Comparison of ENCODE assay signal across 1 cellular context in genomic region chr17:81165246-81166032, GRCh38.
TF ChIP-seq lines count a peak whose summit lies in the region.

TSS of gene PVALEF (plus strand) at chr17:81165507. CDS start at chr17:81181227, 15,720 bp downstream.

TF ChIP-seq in HepG2, 621 proteins besides CTCF, POLR2A, EP300 and RAD21 (continued from another document and continues in another):
- TF ChIP-seq ZNF276 (CRISPR knock-in tag; IDR thresholded peaks at IDR 0.05; ENCODE audit: low read depth) = no peak
- TF ChIP-seq ZSCAN20 (CRISPR knock-in tag; IDR thresholded peaks at IDR 0.05; ENCODE audit: borderline replicate concordance) = peak; percentile 66; the same call in 1 of the 2 replicates
- TF ChIP-seq ZNF841 (CRISPR knock-in tag; IDR thresholded peaks at IDR 0.05; ENCODE audit: borderline replicate concordance) = no peak
- TF ChIP-seq TFDP2 (CRISPR knock-in tag; IDR thresholded peaks at IDR 0.05) = peak; percentile 64
- TF ChIP-seq RORA (CRISPR knock-in tag; IDR thresholded peaks at IDR 0.05) = no peak
- no peak for TF ChIP-seq SCMH1 (CRISPR knock-in tag; IDR thresholded peaks at IDR 0.05; ENCODE audit: borderline replicate concordance)
- peak; percentile 92; the same call in 1 of the 2 replicates for TF ChIP-seq SAFB2 (CRISPR knock-in tag; IDR thresholded peaks at IDR 0.05; ENCODE audit: borderline replicate concordance, low read depth)
- TF ChIP-seq ZXDC (CRISPR knock-in tag; IDR thresholded peaks at IDR 0.05) = no peak; the same call in none of the 2 replicates
- peak; percentile 89; the same call in 1 of the 2 replicates for TF ChIP-seq ZFP90 (CRISPR knock-in tag; IDR thresholded peaks at IDR 0.05; ENCODE audit: borderline replicate concordance)
- no peak for TF ChIP-seq ZBTB49 (CRISPR knock-in tag; IDR thresholded peaks at IDR 0.05; ENCODE audit: borderline replicate concordance)
- peak; percentile 98 for TF ChIP-seq ZBTB7B (CRISPR knock-in tag; IDR thresholded peaks at IDR 0.05)
- peak; percentile 62 for TF ChIP-seq KMT2B (CRISPR knock-in tag; IDR thresholded peaks at IDR 0.05)
- TF ChIP-seq MAFK (conservative IDR thresholded peaks at IDR 0.05 in 1 of 2, IDR thresholded peaks at IDR 0.05 in 1 of 2; ENCODE audit: low read length in 2 of 2) = no peak
- peak; percentile 70 for TF ChIP-seq ARID5B (CRISPR knock-in tag; IDR thresholded peaks at IDR 0.05)
- TF ChIP-seq ZNF792 (CRISPR knock-in tag; IDR thresholded peaks at IDR 0.05) = peak; percentile 83
- no peak for TF ChIP-seq PBX3 (CRISPR knock-in tag; IDR thresholded peaks at IDR 0.05; ENCODE audit: borderline replicate concordance)
- peak; percentile 53; the same call in 1 of the 2 replicates for TF ChIP-seq CCDC6 (CRISPR knock-in tag; IDR thresholded peaks at IDR 0.05)
- TF ChIP-seq ZMYM2 (CRISPR knock-in tag; IDR thresholded peaks at IDR 0.05) = no peak
- 0 out of 2 replicates have a peak, but pooled peaks have one; percentile 54 for TF ChIP-seq E2F5 (CRISPR knock-in tag; conservative IDR thresholded peaks at IDR 0.05)
- TF ChIP-seq ZNF253 (CRISPR knock-in tag; IDR thresholded peaks at IDR 0.05; ENCODE audit: borderline replicate concordance) = no peak
- no peak; the same call in 1 of the 2 replicates for TF ChIP-seq ZFP1 (CRISPR knock-in tag; IDR thresholded peaks at IDR 0.05)
- TF ChIP-seq PRPF4 (IDR thresholded peaks at IDR 0.05; ENCODE audit: low read depth, low read length, poor library complexity, severe bottlenecking) = no peak
- peak; percentile 100 for TF ChIP-seq ZNF652 (CRISPR knock-in tag; IDR thresholded peaks at IDR 0.05; ENCODE audit: borderline replicate concordance, low read depth)
- TF ChIP-seq ZNF569 (CRISPR knock-in tag; IDR thresholded peaks at IDR 0.05; ENCODE audit: borderline replicate concordance) = no peak; the same call in 1 of the 2 replicates
- 0 out of 2 replicates have a peak, but pooled peaks have one; percentile 38 for TF ChIP-seq HHEX (CRISPR knock-in tag; IDR thresholded peaks at IDR 0.05)
- TF ChIP-seq ARID3A (IDR thresholded peaks at IDR 0.05; ENCODE audit: low read depth, low read length) = no peak
- peak; percentile 54; the same call in 1 of the 2 replicates for TF ChIP-seq ZNF607 (CRISPR knock-in tag; IDR thresholded peaks at IDR 0.05; ENCODE audit: borderline replicate concordance)
- peak; percentile 79 for TF ChIP-seq ZNF768 (CRISPR knock-in tag; IDR thresholded peaks at IDR 0.05)
- TF ChIP-seq BCL3 (CRISPR knock-in tag; IDR thresholded peaks at IDR 0.05) = peak; percentile 73
- peak; percentile 32; the same call in 1 of the 2 replicates for TF ChIP-seq ZBTB33 (CRISPR knock-in tag; IDR thresholded peaks at IDR 0.05)
- TF ChIP-seq ZNF780A (CRISPR knock-in tag; IDR thresholded peaks at IDR 0.05) = no peak
